8 cellular contexts compared by ENCODE assay signal in the genomic region with DNA sequence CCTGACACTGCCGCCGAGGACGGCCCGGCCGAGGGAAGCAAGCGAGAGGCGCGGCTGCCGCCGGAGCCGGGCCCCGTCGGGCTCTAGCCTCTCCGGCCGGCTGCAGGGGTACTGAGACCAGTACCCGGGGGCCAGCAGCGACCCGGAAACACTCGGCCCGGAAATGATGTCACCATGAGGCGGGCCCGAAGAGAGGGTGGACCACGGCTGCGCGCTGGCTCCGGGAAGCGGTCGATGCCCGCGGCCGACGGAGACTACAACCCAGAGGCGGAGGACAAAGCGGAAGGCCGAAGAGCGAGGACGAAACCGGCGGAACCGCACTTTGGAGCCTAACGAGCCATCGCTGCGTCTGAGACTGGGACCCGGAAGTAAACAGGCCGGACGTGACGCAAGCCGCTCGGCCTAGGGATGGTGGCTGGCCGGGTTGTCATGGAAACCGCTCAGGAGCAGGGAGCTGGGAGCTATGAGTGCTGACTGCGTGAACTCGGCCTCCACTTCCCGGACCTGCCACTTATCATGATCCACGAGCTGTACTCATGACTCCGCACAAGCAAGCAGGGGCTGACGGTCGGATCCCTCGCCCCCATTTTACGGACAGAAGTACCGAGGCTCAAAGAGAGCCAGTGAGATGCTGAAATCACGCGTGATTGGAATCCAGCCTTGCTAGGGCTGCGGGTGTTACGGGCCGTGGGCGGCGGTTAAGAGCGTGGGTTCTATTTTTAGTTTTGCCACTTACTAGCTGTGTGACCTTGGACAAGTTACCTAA. TPM values are rescaled to one million over a fixed set of nuclear protein-coding genes. Genes with fewer than 3 reads are reported as not detected.
DNase-seq lines count a peak whose midpoint lies in the region; TF ChIP-seq lines count a peak whose summit lies in the region.

A gene with protein sequence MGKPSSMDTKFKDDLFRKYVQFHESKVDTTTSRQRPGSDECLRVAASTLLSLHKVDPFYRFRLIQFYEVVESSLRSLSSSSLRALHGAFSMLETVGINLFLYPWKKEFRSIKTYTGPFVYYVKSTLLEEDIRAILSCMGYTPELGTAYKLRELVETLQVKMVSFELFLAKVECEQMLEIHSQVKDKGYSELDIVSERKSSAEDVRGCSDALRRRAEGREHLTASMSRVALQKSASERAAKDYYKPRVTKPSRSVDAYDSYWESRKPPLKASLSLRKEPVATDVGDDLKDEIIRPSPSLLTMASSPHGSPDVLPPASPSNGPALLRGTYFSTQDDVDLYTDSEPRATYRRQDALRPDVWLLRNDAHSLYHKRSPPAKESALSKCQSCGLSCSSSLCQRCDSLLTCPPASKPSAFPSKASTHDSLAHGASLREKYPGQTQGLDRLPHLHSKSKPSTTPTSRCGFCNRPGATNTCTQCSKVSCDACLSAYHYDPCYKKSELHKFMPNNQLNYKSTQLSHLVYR (minus strand): TSS at position 150 of the 766 bp plus-strand sequence. CDS start 7,039 bp downstream, outside the sequence.

- H4K91ac ChIP-seq in H9 (ENCODE audit: insufficient read length, low read depth, low read length): no peak within 1 kb of the TSS

- H2BK120ac ChIP-seq in H9 (ENCODE audit: low read depth, low read length, poor library complexity, severe bottlenecking): peak within 1 kb of the TSS; percentile 100

- peak within 1 kb of the TSS; percentile 92 for H3K4ac ChIP-seq in H9 (ENCODE audit: low read depth, low read length)

- peaks cover 18% of the 10 kb centered on the region; the same call in 1 of the 2 replicates for H3K79me2 ChIP-seq in H9 (ENCODE audit: insufficient read depth, low read length)

- H2BK15ac ChIP-seq in H9 (ENCODE audit: low read depth, low read length): no peak within 1 kb of the TSS

- no peak for TF ChIP-seq CTCF in H9 (conservative IDR thresholded peaks at IDR 0.05)

- H3T11ph ChIP-seq in H9 (ENCODE audit: low read length): peak within 1 kb of the TSS; percentile 100

- H3K27me3 ChIP-seq in H9 (ENCODE audit: insufficient read depth, low read length) (no peaks in the 10 kb centered on the region), MG63 (no peaks in the 10 kb centered on the region), neuron (ENCODE audit: insufficient read depth, low read length) (no peaks in the 10 kb centered on the region)

- H3K4me2 ChIP-seq in H9 (ENCODE audit: insufficient read depth, insufficient read length, low read length): peak within 1 kb of the TSS; percentile 90

- H3K4me1 Mint-ChIP-seq in H9: peaks cover 16 to 20% of the 10 kb centered on the region in 2 experiments

- H3K9me3 Mint-ChIP-seq in H9: no peaks in the 10 kb centered on the region; a peak in 1 of 5 replicates

- peak within 1 kb of the TSS; percentile 95 for H2AFZ ChIP-seq in H9 (ENCODE audit: low read length)
- H2AFZ ChIP-seq in neuron (ENCODE audit: low read depth, low read length): peak within 1 kb of the TSS; percentile 95

- peak within 1 kb of the TSS; percentile 100 for H3K27ac Mint-ChIP-seq in H9

- peak within 1 kb of the TSS; percentile 100 for H2BK5ac ChIP-seq in H9 (ENCODE audit: insufficient read length, low read length)

- H4K8ac ChIP-seq in H9 (replicated peaks; ENCODE audit: insufficient read length, low read depth, low read length): peak within 1 kb of the TSS; percentile 99

- peak; percentile 95 for DNase-seq in H9
- peak; percentile 97 for DNase-seq in MG63
- DNase-seq in SIG-M5 (lab: John Stamatoyannopoulos, UW): peak; percentile 58
- peak; percentile 89 for DNase-seq in activated gamma-delta T cell treated with Interleukin-2 at 50 U/mL for 16 hours
- DNase-seq in foreskin melanocyte: peak; percentile 92
- peak; percentile 88 for DNase-seq in stromal cell of bone marrow (ENCODE audit: low read depth)

- peak within 1 kb of the TSS; percentile 96 for H3K4me3 ChIP-seq in MG63
- peak within 1 kb of the TSS; percentile 87 for H3K4me3 ChIP-seq in neuron (ENCODE audit: low read length)

- peak within 1 kb of the TSS; percentile 76 for H3K9ac ChIP-seq in ES-I3 (ENCODE audit: low read depth, low read length)
- peak within 1 kb of the TSS; percentile 99 for H3K9ac ChIP-seq in H9 (ENCODE audit: extremely low read depth, insufficient read length, low read length)

- peaks cover 10% of the 10 kb centered on the region for H3K23me2 ChIP-seq in H9 (ENCODE audit: insufficient read length, low read depth, low read length, poor library complexity, severe bottlenecking)

- H3K4me1 ChIP-seq in ES-I3 (ENCODE audit: insufficient read depth, low read length) (peaks cover 6% of the 10 kb centered on the region; the same call in 1 of the 2 replicates), H9 (ENCODE audit: insufficient read depth, low read length) (peaks cover 2% of the 10 kb centered on the region; the same call in 1 of the 2 replicates), neuron (ENCODE audit: insufficient read depth, low read length) (peaks cover 20% of the 10 kb centered on the region)

- H3K23ac ChIP-seq in H9 (ENCODE audit: insufficient read length, low read depth, low read length): no peak within 1 kb of the TSS

- H2BK12ac ChIP-seq in H9 (ENCODE audit: insufficient read length, low read depth, low read length): peak within 1 kb of the TSS; percentile 100

- H3K36me3 Mint-ChIP-seq in H9 (ENCODE audit: insufficient read depth in 1 of 3, low read depth in 3 of 3): no peaks in the 10 kb centered on the region; a peak in 1 of 7 replicates

- H3K27me3 Mint-ChIP-seq in H9 (ENCODE audit: low read depth): peaks cover 7% of the 10 kb centered on the region

- H2AK5ac ChIP-seq in H9 (ENCODE audit: insufficient read length, low read length): no peak within 1 kb of the TSS

- peak within 1 kb of the TSS; percentile 94 for H3K27ac ChIP-seq in H9 (ENCODE audit: insufficient read length, low read depth, low read length)

- H3K9me3 ChIP-seq in ES-I3 (ENCODE audit: control insufficient read depth, insufficient read depth, low read length): no peaks in the 10 kb centered on the region
- H3K9me3 ChIP-seq in H9 (ENCODE audit: control insufficient read depth, low read depth, low read length): no peaks in the 10 kb centered on the region
- no peaks in the 10 kb centered on the region for H3K9me3 ChIP-seq in MG63
- H3K9me3 ChIP-seq in neuron (ENCODE audit: low read length): no peaks in the 10 kb centered on the region

- H3K18ac ChIP-seq in H9 (ENCODE audit: insufficient read length, low read depth, low read length): peak within 1 kb of the TSS; percentile 100

- H4K5ac ChIP-seq in H9 (ENCODE audit: insufficient read length, low read depth, low read length): peak within 1 kb of the TSS; percentile 100

- no CpG with 5 or more reads among the region's 69 CpGs for WGBS in H9 (ENCODE audit: extremely low coverage, insufficient read length, low lambda C conversion rate)

- H3K79me1 ChIP-seq in H9 (ENCODE audit: insufficient read depth, low read depth, low read length, poor library complexity, severe bottlenecking): peaks cover 9% of the 10 kb centered on the region

- no peaks in the 10 kb centered on the region for H3K36me3 ChIP-seq in ES-I3 (ENCODE audit: insufficient read depth, low read length)
- H3K36me3 ChIP-seq in MG63: peaks cover 16% of the 10 kb centered on the region; the same call in 1 of the 2 replicates
- no peaks in the 10 kb centered on the region for H3K36me3 ChIP-seq in neuron (ENCODE audit: insufficient read depth, low read length)

- H2BK20ac ChIP-seq in H9 (ENCODE audit: low read depth, low read length, poor library complexity, severe bottlenecking): peak within 1 kb of the TSS; percentile 99

- peak within 1 kb of the TSS; percentile 100 for H3K14ac ChIP-seq in H9 (ENCODE audit: insufficient read depth, low read length)

- no peaks in the 10 kb centered on the region for H4K20me1 ChIP-seq in H9 (ENCODE audit: control insufficient read depth, insufficient read depth, insufficient read length)

- peak within 1 kb of the TSS; percentile 97 to 99 for H3K4me3 Mint-ChIP-seq in H9

- H3K56ac ChIP-seq in H9 (ENCODE audit: insufficient read length, low read depth, low read length): peak within 1 kb of the TSS; percentile 97

RNA-seq across cellular contexts. Expression of the gene that starts here (rescaled TPM):
- total RNA-seq in H9 (2021): 9.6 and 9.8 TPM in 2 replicates
- 0.56 and 0.72 TPM in 2 replicates for total RNA-seq in MG63 (2014; rRNA removed; shearing (Covaris generic); ENCODE audit: low replicate concordance)

Comparison
In these comparisons a context has a peak if more than half of its experiments do, and no peak if none do; other contexts are left out.
1. Peak in every context shown above with its lines: DNase-seq, H3K4me3 ChIP-seq and H3K27ac ChIP-seq.
2. Peak in DNase-seq and H3K4me3 ChIP-seq in MG63; RNA of the gene not detected or under 1 TPM.